1 cellular context compared by ENCODE assay signal in the genomic region with DNA sequence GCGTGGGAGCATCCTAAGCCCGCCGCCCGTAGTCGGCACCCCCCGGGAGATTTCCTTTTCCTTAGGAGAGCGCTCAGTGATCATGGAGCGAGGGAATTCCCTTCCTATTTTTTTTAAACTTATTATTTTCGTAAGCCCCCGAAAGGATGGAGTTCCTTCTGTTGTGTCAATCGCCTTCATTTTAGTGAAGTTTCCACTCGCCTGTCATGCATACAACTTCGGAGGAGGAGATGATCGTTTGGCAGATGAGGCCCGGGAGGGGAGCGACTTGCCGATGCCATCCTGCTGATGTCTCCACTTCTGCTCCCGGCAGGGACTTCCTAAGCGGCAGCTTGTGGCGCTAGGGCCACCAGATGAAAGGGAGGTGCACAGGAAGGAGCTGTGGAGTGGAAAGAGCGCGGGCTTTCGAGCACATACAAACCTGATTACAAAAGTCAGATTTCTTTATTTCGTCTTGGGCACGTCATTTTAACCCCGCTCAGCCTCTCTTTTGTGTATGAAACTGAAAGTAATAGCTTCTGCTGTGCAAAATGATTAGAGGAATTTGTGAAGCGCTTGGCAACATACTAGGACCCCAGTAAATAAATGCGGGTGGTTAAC.
TF ChIP-seq lines count a peak whose summit lies in the region.

A gene with protein sequence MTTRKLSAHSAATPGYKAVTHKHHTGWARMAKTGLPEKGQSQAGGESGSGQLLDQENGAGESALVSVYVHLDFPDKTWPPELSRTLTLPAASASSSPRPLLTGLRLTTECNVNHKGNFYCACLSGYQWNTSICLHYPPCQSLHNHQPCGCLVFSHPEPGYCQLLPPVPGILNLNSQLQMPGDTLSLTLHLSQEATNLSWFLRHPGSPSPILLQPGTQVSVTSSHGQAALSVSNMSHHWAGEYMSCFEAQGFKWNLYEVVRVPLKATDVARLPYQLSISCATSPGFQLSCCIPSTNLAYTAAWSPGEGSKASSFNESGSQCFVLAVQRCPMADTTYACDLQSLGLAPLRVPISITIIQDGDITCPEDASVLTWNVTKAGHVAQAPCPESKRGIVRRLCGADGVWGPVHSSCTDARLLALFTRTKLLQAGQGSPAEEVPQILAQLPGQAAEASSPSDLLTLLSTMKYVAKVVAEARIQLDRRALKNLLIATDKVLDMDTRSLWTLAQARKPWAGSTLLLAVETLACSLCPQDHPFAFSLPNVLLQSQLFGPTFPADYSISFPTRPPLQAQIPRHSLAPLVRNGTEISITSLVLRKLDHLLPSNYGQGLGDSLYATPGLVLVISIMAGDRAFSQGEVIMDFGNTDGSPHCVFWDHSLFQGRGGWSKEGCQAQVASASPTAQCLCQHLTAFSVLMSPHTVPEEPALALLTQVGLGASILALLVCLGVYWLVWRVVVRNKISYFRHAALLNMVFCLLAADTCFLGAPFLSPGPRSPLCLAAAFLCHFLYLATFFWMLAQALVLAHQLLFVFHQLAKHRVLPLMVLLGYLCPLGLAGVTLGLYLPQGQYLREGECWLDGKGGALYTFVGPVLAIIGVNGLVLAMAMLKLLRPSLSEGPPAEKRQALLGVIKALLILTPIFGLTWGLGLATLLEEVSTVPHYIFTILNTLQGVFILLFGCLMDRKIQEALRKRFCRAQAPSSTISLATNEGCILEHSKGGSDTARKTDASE (minus strand): TSS at position 336 of the 600 bp plus-strand sequence. CDS start 555 bp downstream, outside the sequence.

TF ChIP-seq in HepG2, 621 proteins besides CTCF, POLR2A, EP300 and RAD21 (continued from another document and continues in another):
- TF ChIP-seq, protein P1, sequence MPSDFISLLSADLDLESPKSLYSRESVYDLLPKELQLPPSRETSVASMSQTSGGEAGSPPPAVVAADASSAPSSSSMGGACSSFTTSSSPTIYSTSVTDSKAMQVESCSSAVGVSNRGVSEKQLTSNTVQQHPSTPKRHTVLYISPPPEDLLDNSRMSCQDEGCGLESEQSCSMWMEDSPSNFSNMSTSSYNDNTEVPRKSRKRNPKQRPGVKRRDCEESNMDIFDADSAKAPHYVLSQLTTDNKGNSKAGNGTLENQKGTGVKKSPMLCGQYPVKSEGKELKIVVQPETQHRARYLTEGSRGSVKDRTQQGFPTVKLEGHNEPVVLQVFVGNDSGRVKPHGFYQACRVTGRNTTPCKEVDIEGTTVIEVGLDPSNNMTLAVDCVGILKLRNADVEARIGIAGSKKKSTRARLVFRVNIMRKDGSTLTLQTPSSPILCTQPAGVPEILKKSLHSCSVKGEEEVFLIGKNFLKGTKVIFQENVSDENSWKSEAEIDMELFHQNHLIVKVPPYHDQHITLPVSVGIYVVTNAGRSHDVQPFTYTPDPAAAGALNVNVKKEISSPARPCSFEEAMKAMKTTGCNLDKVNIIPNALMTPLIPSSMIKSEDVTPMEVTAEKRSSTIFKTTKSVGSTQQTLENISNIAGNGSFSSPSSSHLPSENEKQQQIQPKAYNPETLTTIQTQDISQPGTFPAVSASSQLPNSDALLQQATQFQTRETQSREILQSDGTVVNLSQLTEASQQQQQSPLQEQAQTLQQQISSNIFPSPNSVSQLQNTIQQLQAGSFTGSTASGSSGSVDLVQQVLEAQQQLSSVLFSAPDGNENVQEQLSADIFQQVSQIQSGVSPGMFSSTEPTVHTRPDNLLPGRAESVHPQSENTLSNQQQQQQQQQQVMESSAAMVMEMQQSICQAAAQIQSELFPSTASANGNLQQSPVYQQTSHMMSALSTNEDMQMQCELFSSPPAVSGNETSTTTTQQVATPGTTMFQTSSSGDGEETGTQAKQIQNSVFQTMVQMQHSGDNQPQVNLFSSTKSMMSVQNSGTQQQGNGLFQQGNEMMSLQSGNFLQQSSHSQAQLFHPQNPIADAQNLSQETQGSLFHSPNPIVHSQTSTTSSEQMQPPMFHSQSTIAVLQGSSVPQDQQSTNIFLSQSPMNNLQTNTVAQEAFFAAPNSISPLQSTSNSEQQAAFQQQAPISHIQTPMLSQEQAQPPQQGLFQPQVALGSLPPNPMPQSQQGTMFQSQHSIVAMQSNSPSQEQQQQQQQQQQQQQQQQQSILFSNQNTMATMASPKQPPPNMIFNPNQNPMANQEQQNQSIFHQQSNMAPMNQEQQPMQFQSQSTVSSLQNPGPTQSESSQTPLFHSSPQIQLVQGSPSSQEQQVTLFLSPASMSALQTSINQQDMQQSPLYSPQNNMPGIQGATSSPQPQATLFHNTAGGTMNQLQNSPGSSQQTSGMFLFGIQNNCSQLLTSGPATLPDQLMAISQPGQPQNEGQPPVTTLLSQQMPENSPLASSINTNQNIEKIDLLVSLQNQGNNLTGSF (CRISPR knock-in tag; IDR thresholded peaks at IDR 0.05): no peak
- TF ChIP-seq, protein P2, sequence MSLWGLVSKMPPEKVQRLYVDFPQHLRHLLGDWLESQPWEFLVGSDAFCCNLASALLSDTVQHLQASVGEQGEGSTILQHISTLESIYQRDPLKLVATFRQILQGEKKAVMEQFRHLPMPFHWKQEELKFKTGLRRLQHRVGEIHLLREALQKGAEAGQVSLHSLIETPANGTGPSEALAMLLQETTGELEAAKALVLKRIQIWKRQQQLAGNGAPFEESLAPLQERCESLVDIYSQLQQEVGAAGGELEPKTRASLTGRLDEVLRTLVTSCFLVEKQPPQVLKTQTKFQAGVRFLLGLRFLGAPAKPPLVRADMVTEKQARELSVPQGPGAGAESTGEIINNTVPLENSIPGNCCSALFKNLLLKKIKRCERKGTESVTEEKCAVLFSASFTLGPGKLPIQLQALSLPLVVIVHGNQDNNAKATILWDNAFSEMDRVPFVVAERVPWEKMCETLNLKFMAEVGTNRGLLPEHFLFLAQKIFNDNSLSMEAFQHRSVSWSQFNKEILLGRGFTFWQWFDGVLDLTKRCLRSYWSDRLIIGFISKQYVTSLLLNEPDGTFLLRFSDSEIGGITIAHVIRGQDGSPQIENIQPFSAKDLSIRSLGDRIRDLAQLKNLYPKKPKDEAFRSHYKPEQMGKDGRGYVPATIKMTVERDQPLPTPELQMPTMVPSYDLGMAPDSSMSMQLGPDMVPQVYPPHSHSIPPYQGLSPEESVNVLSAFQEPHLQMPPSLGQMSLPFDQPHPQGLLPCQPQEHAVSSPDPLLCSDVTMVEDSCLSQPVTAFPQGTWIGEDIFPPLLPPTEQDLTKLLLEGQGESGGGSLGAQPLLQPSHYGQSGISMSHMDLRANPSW (CRISPR knock-in tag; IDR thresholded peaks at IDR 0.05; ENCODE audit: borderline replicate concordance): 0 out of 2 replicates have a peak, but pooled peaks have one; percentile 26
- TF ChIP-seq KLF6 (CRISPR knock-in tag; IDR thresholded peaks at IDR 0.05) (no peak; the same call in 1 of the 2 replicates), SRY (CRISPR knock-in tag; IDR thresholded peaks at IDR 0.05) (no peak), ZNF776 (CRISPR knock-in tag; IDR thresholded peaks at IDR 0.05) (0 out of 2 replicates have a peak, but pooled peaks have one; percentile 1), ZNF629 (CRISPR knock-in tag; conservative IDR thresholded peaks at IDR 0.05) (no peak), CHD2 (IDR thresholded peaks at IDR 0.05; ENCODE audit: low read depth, low read length) (no peak), NFIC (IDR thresholded peaks at IDR 0.05; ENCODE audit: low read length) (no peak), MTA1 (CRISPR knock-in tag; IDR thresholded peaks at IDR 0.05; ENCODE audit: borderline replicate concordance) (no peak), HMG20A (CRISPR knock-in tag; IDR thresholded peaks at IDR 0.05; ENCODE audit: borderline replicate concordance) (0 out of 2 replicates have a peak, but pooled peaks have one; percentile 30), ZNF333 (CRISPR knock-in tag; IDR thresholded peaks at IDR 0.05; ENCODE audit: borderline replicate concordance) (no peak), ZNF354B (CRISPR knock-in tag; IDR thresholded peaks at IDR 0.05) (no peak), KLF12 (CRISPR knock-in tag; IDR thresholded peaks at IDR 0.05; ENCODE audit: borderline replicate concordance) (no peak; the same call in 1 of the 2 replicates), ASH2L (IDR thresholded peaks at IDR 0.05; ENCODE audit: insufficient read length, low read depth, low read length) (peak; percentile 16), ZNF670 (CRISPR knock-in tag; IDR thresholded peaks at IDR 0.05; ENCODE audit: borderline replicate concordance) (no peak), GTF3A (CRISPR knock-in tag; conservative IDR thresholded peaks at IDR 0.05) (no peak), RFX3 (CRISPR knock-in tag; IDR thresholded peaks at IDR 0.05) (no peak), ZNF501 (CRISPR knock-in tag; IDR thresholded peaks at IDR 0.05) (no peak), REL (CRISPR knock-in tag; conservative IDR thresholded peaks at IDR 0.05) (no peak), ZNF839 (CRISPR knock-in tag; IDR thresholded peaks at IDR 0.05; ENCODE audit: borderline replicate concordance) (no peak), CEBPB (IDR thresholded peaks at IDR 0.05; ENCODE audit: borderline replicate concordance, low read depth, low read length) (no peak), DMAP1 (CRISPR knock-in tag; IDR thresholded peaks at IDR 0.05) (no peak; the same call in 1 of the 2 replicates), ZFP90 (CRISPR knock-in tag; IDR thresholded peaks at IDR 0.05; ENCODE audit: borderline replicate concordance) (0 out of 2 replicates have a peak, but pooled peaks have one; percentile 3), ZNF891 (CRISPR knock-in tag; IDR thresholded peaks at IDR 0.05) (no peak), ZFP1 (CRISPR knock-in tag; IDR thresholded peaks at IDR 0.05) (no peak), FOXA3 (CRISPR knock-in tag; IDR thresholded peaks at IDR 0.05) (0 out of 2 replicates have a peak, but pooled peaks have one; percentile 7)
- TF ChIP-seq, protein P3, sequence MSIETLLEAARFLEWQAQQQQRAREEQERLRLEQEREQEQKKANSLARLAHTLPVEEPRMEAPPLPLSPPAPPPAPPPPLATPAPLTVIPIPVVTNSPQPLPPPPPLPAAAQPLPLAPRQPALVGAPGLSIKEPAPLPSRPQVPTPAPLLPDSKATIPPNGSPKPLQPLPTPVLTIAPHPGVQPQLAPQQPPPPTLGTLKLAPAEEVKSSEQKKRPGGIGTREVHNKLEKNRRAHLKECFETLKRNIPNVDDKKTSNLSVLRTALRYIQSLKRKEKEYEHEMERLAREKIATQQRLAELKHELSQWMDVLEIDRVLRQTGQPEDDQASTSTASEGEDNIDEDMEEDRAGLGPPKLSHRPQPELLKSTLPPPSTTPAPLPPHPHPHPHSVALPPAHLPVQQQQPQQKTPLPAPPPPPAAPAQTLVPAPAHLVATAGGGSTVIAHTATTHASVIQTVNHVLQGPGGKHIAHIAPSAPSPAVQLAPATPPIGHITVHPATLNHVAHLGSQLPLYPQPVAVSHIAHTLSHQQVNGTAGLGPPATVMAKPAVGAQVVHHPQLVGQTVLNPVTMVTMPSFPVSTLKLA (IDR thresholded peaks at IDR 0.05): no peak
- TF ChIP-seq, protein P4, sequence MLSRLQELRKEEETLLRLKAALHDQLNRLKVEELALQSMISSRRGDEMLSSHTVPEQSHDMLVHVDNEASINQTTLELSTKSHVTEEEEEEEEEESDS (CRISPR knock-in tag; IDR thresholded peaks at IDR 0.05; ENCODE audit: borderline replicate concordance): no peak
- TF ChIP-seq, protein P5, sequence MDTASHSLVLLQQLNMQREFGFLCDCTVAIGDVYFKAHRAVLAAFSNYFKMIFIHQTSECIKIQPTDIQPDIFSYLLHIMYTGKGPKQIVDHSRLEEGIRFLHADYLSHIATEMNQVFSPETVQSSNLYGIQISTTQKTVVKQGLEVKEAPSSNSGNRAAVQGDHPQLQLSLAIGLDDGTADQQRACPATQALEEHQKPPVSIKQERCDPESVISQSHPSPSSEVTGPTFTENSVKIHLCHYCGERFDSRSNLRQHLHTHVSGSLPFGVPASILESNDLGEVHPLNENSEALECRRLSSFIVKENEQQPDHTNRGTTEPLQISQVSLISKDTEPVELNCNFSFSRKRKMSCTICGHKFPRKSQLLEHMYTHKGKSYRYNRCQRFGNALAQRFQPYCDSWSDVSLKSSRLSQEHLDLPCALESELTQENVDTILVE (CRISPR knock-in tag; IDR thresholded peaks at IDR 0.05): no peak
- TF ChIP-seq, protein P6, sequence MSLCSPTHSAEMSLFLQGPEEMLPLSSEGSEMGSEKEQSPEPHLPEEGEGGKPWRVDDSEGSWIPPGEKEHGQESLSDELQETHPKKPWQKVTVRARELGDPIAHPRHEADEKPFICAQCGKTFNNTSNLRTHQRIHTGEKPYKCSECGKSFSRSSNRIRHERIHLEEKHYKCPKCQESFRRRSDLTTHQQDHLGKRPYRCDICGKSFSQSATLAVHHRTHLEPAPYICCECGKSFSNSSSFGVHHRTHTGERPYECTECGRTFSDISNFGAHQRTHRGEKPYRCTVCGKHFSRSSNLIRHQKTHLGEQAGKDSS (CRISPR knock-in tag; IDR thresholded peaks at IDR 0.05; ENCODE audit: borderline replicate concordance, low read depth): no peak
- TF ChIP-seq, protein P7, sequence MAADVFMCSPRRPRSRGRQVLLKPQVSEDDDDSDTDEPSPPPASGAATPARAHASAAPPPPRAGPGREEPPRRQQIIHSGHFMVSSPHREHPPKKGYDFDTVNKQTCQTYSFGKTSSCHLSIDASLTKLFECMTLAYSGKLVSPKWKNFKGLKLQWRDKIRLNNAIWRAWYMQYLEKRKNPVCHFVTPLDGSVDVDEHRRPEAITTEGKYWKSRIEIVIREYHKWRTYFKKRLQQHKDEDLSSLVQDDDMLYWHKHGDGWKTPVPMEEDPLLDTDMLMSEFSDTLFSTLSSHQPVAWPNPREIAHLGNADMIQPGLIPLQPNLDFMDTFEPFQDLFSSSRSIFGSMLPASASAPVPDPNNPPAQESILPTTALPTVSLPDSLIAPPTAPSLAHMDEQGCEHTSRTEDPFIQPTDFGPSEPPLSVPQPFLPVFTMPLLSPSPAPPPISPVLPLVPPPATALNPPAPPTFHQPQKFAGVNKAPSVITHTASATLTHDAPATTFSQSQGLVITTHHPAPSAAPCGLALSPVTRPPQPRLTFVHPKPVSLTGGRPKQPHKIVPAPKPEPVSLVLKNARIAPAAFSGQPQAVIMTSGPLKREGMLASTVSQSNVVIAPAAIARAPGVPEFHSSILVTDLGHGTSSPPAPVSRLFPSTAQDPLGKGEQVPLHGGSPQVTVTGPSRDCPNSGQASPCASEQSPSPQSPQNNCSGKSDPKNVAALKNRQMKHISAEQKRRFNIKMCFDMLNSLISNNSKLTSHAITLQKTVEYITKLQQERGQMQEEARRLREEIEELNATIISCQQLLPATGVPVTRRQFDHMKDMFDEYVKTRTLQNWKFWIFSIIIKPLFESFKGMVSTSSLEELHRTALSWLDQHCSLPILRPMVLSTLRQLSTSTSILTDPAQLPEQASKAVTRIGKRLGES (CRISPR knock-in tag; IDR thresholded peaks at IDR 0.05; ENCODE audit: borderline replicate concordance): no peak
- TF ChIP-seq, protein P8, sequence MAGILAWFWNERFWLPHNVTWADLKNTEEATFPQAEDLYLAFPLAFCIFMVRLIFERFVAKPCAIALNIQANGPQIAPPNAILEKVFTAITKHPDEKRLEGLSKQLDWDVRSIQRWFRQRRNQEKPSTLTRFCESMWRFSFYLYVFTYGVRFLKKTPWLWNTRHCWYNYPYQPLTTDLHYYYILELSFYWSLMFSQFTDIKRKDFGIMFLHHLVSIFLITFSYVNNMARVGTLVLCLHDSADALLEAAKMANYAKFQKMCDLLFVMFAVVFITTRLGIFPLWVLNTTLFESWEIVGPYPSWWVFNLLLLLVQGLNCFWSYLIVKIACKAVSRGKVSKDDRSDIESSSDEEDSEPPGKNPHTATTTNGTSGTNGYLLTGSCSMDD (CRISPR knock-in tag; IDR thresholded peaks at IDR 0.05): no peak
- TF ChIP-seq, protein P9, sequence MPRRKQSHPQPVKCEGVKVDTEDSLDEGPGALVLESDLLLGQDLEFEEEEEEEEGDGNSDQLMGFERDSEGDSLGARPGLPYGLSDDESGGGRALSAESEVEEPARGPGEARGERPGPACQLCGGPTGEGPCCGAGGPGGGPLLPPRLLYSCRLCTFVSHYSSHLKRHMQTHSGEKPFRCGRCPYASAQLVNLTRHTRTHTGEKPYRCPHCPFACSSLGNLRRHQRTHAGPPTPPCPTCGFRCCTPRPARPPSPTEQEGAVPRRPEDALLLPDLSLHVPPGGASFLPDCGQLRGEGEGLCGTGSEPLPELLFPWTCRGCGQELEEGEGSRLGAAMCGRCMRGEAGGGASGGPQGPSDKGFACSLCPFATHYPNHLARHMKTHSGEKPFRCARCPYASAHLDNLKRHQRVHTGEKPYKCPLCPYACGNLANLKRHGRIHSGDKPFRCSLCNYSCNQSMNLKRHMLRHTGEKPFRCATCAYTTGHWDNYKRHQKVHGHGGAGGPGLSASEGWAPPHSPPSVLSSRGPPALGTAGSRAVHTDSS (CRISPR knock-in tag; conservative IDR thresholded peaks at IDR 0.05): no peak
